In genomic region chr9:127919253-127919815, GRCh38 we compare ENCODE assay signal across 8 cellular contexts. TPM values are rescaled to one million over a fixed set of nuclear protein-coding genes. Genes with fewer than 3 reads are reported as not detected.
DNase-seq lines count a peak whose midpoint lies in the region; ATAC-seq and TF ChIP-seq lines count a peak whose summit lies in the region.

No MANE protein-coding gene starts in this region.

- H3K9ac ChIP-seq in adipocyte (ENCODE audit: low read length) = peak overlapping the region; percentile 79

- H3K9me3 ChIP-seq in adipocyte (ENCODE audit: control insufficient read depth, low read length) (no peaks in the 10 kb centered on the region), right cardiac atrium (ENCODE audit: control insufficient read depth, low read length) (no peaks in the 10 kb centered on the region)

- H3K4me1 ChIP-seq in adipocyte (ENCODE audit: control insufficient read depth, insufficient read depth, low read length) (peaks cover 75% of the 10 kb centered on the region), right cardiac atrium (ENCODE audit: control insufficient read depth, insufficient read depth, low read length) (peaks cover 15% of the 10 kb centered on the region)

- TF ChIP-seq CTCF in GM10266 (IDR thresholded peaks at IDR 0.05; ENCODE audit: control insufficient read depth, insufficient read depth, low read depth, missing control alignments) = no peak

- intact Hi-C loops in right cardiac atrium (cut with DNase I) = loop anchor here in 1 of 4 donors (5.0 kb wide), 2 partner anchors 37 to 117 kb away; partner anchors contain the start of gene FPGS

- peak overlapping the region; percentile 75 for H3K27ac ChIP-seq in right cardiac atrium (ENCODE audit: low read length)

- peaks cover 4% of the 10 kb centered on the region for H3K36me3 ChIP-seq in adipocyte (ENCODE audit: control insufficient read depth, insufficient read depth, low read length, severe bottlenecking)

- H3K27me3 ChIP-seq in adipocyte (replicated peaks; ENCODE audit: control insufficient read depth, insufficient read depth, low read length) (no peaks in the 10 kb centered on the region), right cardiac atrium (ENCODE audit: control insufficient read depth, insufficient read depth) (no peaks in the 10 kb centered on the region)

- peak; percentile 50 to 81 for ATAC-seq in right cardiac atrium
- ATAC-seq in HG02884 (IDR thresholded peaks at IDR 0.05; ENCODE audit: unreplicated experiment) = no peak

- peak; percentile 44 for DNase-seq in stimulated activated CD4-positive, alpha-beta T cell treated with anti-CD3 and anti-CD28 coated beads, Interleukin-4, amount 100 ng/mL, for 24 hours
- DNase-seq in stimulated activated CD4-positive, alpha-beta T cell treated with anti-CD3 and anti-CD28 coated beads, Interleukin-4, amount 100 ng/mL, for 1 hour = no peak
- DNase-seq in adipocyte (ENCODE audit: low read depth) = peak; percentile 98
- DNase-seq in right cardiac atrium = peak; percentile 86 to 95 (median 92)
- peak; percentile 99 for DNase-seq in stromal cell of bone marrow (ENCODE audit: low read depth)
- DNase-seq in cerebellum (ENCODE audit: low spot score) = no peak
- DNase-seq in GM10266 (ENCODE audit: extremely low spot score) = no peak

- 49% methylated on average over 8 of the region's 8 CpGs for WGBS in right cardiac atrium

- no peak overlapping the region for H3K4me3 ChIP-seq in adipocyte (ENCODE audit: low read length)
- H3K4me3 ChIP-seq in right cardiac atrium (ENCODE audit: low read length) = no peak overlapping the region

RNA-seq across cellular contexts. Expression of gene ST6GALNAC4, which starts 2.5 kb away (rescaled TPM):
- total RNA-seq in right cardiac atrium (10 to 100 TPM; 26.3 to 36.7 (median 32.3) TPM), cerebellum (9.0 TPM)
- polyA plus RNA-seq in right cardiac atrium = 24.3 TPM

RNA-seq across cellular contexts. Expression of gene PIP5KL1, which starts 11.2 kb away (rescaled TPM):
- total RNA-seq in right cardiac atrium = 1 to 10 TPM in 1 of 4 donors, under 1 TPM in 1, not detected in 2; 0.29 to 1.3 TPM
- 0.29 TPM for polyA plus RNA-seq in right cardiac atrium
- 3.5 TPM for total RNA-seq in cerebellum

RNA-seq across cellular contexts. Expression of gene DPM2, which starts 18.3 kb away (rescaled TPM):
- total RNA-seq in right cardiac atrium = 10 to 100 TPM; 13.6 to 20.0 (median 16.0) TPM
- 16.4 TPM for polyA plus RNA-seq in right cardiac atrium
- total RNA-seq in cerebellum = 11.0 TPM

RNA-seq across cellular contexts. Expression of gene ST6GALNAC6, which starts 19.9 kb away (rescaled TPM):
- total RNA-seq in right cardiac atrium = 10 to 100 TPM; 60.1 to 73.7 (median 65.2) TPM
- polyA plus RNA-seq in right cardiac atrium = 55.9 TPM
- total RNA-seq in cerebellum = 18.8 TPM

RNA-seq across cellular contexts. Expression of gene AK1, which starts 41.9 kb away (rescaled TPM):
- total RNA-seq in right cardiac atrium = 100 to 1,000 TPM; 630 to 722 (median 659) TPM
- 811 TPM for polyA plus RNA-seq in right cardiac atrium
- 23.0 TPM for total RNA-seq in cerebellum

Comparison
In these comparisons a context has a peak if more than half of its experiments do, and no peak if none do; other contexts are left out.
1. DNase-seq: peak in stimulated activated CD4-positive, alpha-beta T cell treated with anti-CD3 and anti-CD28 coated beads, Interleukin-4, amount 100 ng/mL, for 24 hours (single experiment), adipocyte (single experiment), right cardiac atrium (3 of 3) and stromal cell of bone marrow (single experiment); none in stimulated activated CD4-positive, alpha-beta T cell treated with anti-CD3 and anti-CD28 coated beads, Interleukin-4, amount 100 ng/mL, for 1 hour (single experiment), cerebellum (single experiment) and GM10266 (single experiment).